Comparison of ENCODE assay signal across 8 cellular contexts in genomic region chr3:48716982-48717746, GRCh38. TPM values are rescaled to one million over a fixed set of nuclear protein-coding genes. Genes with fewer than 3 reads are reported as not detected.
A peak's percentile ranks its signal among the peaks of the same experiment; 100 is the strongest.
DNase-seq lines count a peak whose midpoint lies in the region; ATAC-seq, FAIRE-seq and TF ChIP-seq lines count a peak whose summit lies in the region.

TSS of gene IP6K2 (minus strand) at chr3:48717221. CDS start at chr3:48695291, 21,930 bp downstream.

- H3K36me3 Mint-ChIP-seq in natural killer cell treated with Interleukin-12 subunit alpha and Interleukin-12 subunit beta and Interleukin-15 and Interleukin-18, amount 100 ng/mL, for 72 hours: no peaks in the 10 kb centered on the region

- peak within 1 kb of the TSS; percentile 95 for H2AFZ ChIP-seq in Loucy (ENCODE audit: low read length)

- no peaks in the 10 kb centered on the region for H3K9me3 Mint-ChIP-seq in natural killer cell treated with Interleukin-12 subunit alpha and Interleukin-12 subunit beta and Interleukin-15 and Interleukin-18, amount 100 ng/mL, for 72 hours

- peaks cover 28% of the 10 kb centered on the region for H3K4me1 ChIP-seq in Loucy (ENCODE audit: insufficient read depth, low read length, poor library complexity, severe bottlenecking)

- DNase-seq in EL (peak; percentile 98), H54 (ENCODE audit: insufficient read length, low spot score) (peak; percentile 97), fibroblast of peridontal ligament (ENCODE audit: extremely low read depth) (peak; percentile 96)
- DNase-seq in activated T-helper 9 cell treated with anti-CD3 and anti-CD28 coated beads, Interleukin-2, amount 50 U/mL, for 16 hours (ENCODE audit: low read depth): peak; percentile 98
- peak; percentile 99 for DNase-seq in natural killer cell treated with Interleukin-12 subunit alpha and Interleukin-12 subunit beta and Interleukin-15 and Interleukin-18, amount 100 ng/mL, for 72 hours (ENCODE audit: low spot score)
- DNase-seq in stimulated activated naive CD8-positive, alpha-beta T cell treated with anti-CD3 and anti-CD28 coated beads, Interleukin-15, Interleukin-2, amounts not matched to agents 100 U/mL and 50 U/mL, for 24 hours: peak; percentile 100

- H3K9me3 ChIP-seq in Loucy (ENCODE audit: insufficient read depth, low read depth, low read length): no peaks in the 10 kb centered on the region

- H3K4me2 ChIP-seq in Loucy (ENCODE audit: low read depth, low read length, poor library complexity, severe bottlenecking): peak within 1 kb of the TSS; percentile 80

- H3K27ac Mint-ChIP-seq in natural killer cell treated with Interleukin-12 subunit alpha and Interleukin-12 subunit beta and Interleukin-15 and Interleukin-18, amount 100 ng/mL, for 72 hours: peak within 1 kb of the TSS; percentile 81 to 96

- H4K20me1 ChIP-seq in Loucy (ENCODE audit: insufficient read depth, low read length, poor library complexity, severe bottlenecking): peaks cover 39% of the 10 kb centered on the region

- H3K4me3 Mint-ChIP-seq in natural killer cell treated with Interleukin-12 subunit alpha and Interleukin-12 subunit beta and Interleukin-15 and Interleukin-18, amount 100 ng/mL, for 72 hours: peak within 1 kb of the TSS; percentile 93

- peak within 1 kb of the TSS; percentile 93 for H3K4me3 ChIP-seq in Loucy (ENCODE audit: low read length, poor library complexity, severe bottlenecking)

- peaks cover 0 to 4% of the 10 kb centered on the region in 2 donors for H3K27me3 Mint-ChIP-seq in natural killer cell treated with Interleukin-12 subunit alpha and Interleukin-12 subunit beta and Interleukin-15 and Interleukin-18, amount 100 ng/mL, for 72 hours

- H3K27me3 ChIP-seq in Loucy (ENCODE audit: insufficient read depth, low read length, poor library complexity, severe bottlenecking): no peaks in the 10 kb centered on the region

- no peaks in the 10 kb centered on the region for H3K9me2 ChIP-seq in Loucy (replicated peaks; ENCODE audit: low read depth, low read length)

- peaks cover 49% of the 10 kb centered on the region for H3K79me2 ChIP-seq in Loucy (ENCODE audit: insufficient read depth, low read length)

- TF ChIP-seq POLR2A in H54 (IDR thresholded peaks at IDR 0.05; ENCODE audit: low read depth, low read length) (peak; percentile 55), Raji (IDR thresholded peaks at IDR 0.05; ENCODE audit: insufficient read depth, low read depth, low read length) (peak; percentile 79)

- H3K9ac ChIP-seq in Loucy (ENCODE audit: low read depth, low read length, poor library complexity, severe bottlenecking): peak within 1 kb of the TSS; percentile 99

- no peak for TF ChIP-seq CTCF in Loucy (conservative IDR thresholded peaks at IDR 0.05; ENCODE audit: low read length)

- no peaks in the 10 kb centered on the region for H3F3A ChIP-seq in Loucy (ENCODE audit: low read depth)

- peaks cover 31 to 32% of the 10 kb centered on the region in 2 donors for H3K4me1 Mint-ChIP-seq in natural killer cell treated with Interleukin-12 subunit alpha and Interleukin-12 subunit beta and Interleukin-15 and Interleukin-18, amount 100 ng/mL, for 72 hours (ENCODE audit: low read depth in 2 of 2)

- no peaks in the 10 kb centered on the region; the same call in 1 of the 2 replicates for H3K36me3 ChIP-seq in Loucy (ENCODE audit: insufficient read depth, low read length)

- peak; percentile 96 for FAIRE-seq in H54 (lab: Jason Lieb, UNC)

- ATAC-seq in natural killer cell treated with Interleukin-12 subunit alpha and Interleukin-12 subunit beta and Interleukin-15 and Interleukin-18, amount 100 ng/mL, for 72 hours: peak; percentile 100
- ATAC-seq in stimulated activated naive CD8-positive, alpha-beta T cell treated with anti-CD3 and anti-CD28 coated beads, Interleukin-15, Interleukin-2, amounts not matched to agents 100 U/mL and 50 U/mL, for 24 hours: peak; percentile 100

RNA-seq across cellular contexts. Expression of gene IP6K2, which starts in this region (rescaled TPM):
- 10 to 100 TPM; 53.5 to 60.2 TPM for total RNA-seq in natural killer cell treated with Interleukin-12 subunit alpha and Interleukin-12 subunit beta and Interleukin-15 and Interleukin-18, amount 100 ng/mL, for 72 hours

Comparison
In these comparisons a context has a peak if more than half of its experiments do, and no peak if none do; other contexts are left out.
1. Peak in every context shown above with its lines: DNase-seq, ATAC-seq and H3K4me3 ChIP-seq.